In the genomic region with DNA sequence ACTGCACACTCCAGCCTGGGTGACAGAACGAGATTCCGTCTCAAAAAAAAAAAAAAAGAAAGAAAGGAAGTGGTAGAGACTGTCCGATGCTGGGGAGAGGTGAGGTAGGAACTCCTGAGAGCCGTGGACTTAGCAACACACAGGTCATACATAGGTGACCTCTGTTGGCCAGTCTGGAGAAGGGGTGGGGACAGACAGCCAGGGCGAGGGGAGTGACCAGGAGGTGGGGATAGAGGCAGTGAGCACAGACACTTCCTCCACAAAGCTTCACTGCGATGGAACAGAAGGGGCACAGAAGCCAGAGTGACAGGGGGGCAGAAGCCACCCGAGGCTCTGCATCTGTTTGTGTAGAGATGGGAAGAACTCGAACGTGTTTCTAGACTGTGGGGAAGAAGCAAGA, we compare ENCODE assay signal across 10 cellular contexts. TPM values are rescaled to one million over a fixed set of nuclear protein-coding genes. Genes with fewer than 3 reads are reported as not detected.
DNase-seq lines count a peak whose midpoint lies in the region; ATAC-seq lines count a peak whose summit lies in the region.
"Had no signal": no experiment of that assay in that cellular context is flagged by ENCODE, and none has a peak within 500 bp of the region (broad histone marks: within the 10 kb centered on the region; RNA-seq: fewer than 3 reads in every experiment).

No MANE protein-coding gene starts in this region.

- ATAC-seq in activated naive CD8-positive, alpha-beta T cell treated with anti-CD3 and anti-CD28 coated beads, Interleukin-2, amount 50 U/mL, for 24 hours = no peak
- ATAC-seq in left lobe of liver = peak; percentile 90
- ATAC-seq in stimulated activated effector memory CD8-positive, alpha-beta T cell treated with anti-CD3 and anti-CD28 coated beads, Interleukin-12 subunit alpha, Interleukin-12 subunit beta, amount 100 ng/mL, for 72 hours = no peak
- ATAC-seq in GM18870 (IDR thresholded peaks at IDR 0.05; ENCODE audit: unreplicated experiment) = no peak
- ATAC-seq in HG02759 (IDR thresholded peaks at IDR 0.05; ENCODE audit: unreplicated experiment) = no peak
- ATAC-seq in GM18868 (IDR thresholded peaks at IDR 0.05; ENCODE audit: unreplicated experiment) = no peak

- peak overlapping the region; percentile 99 for H3K27ac Mint-ChIP-seq in activated naive CD8-positive, alpha-beta T cell treated with anti-CD3 and anti-CD28 coated beads, Interleukin-2, amount 50 U/mL, for 24 hours
- H3K27ac Mint-ChIP-seq in stimulated activated effector memory CD8-positive, alpha-beta T cell treated with anti-CD3 and anti-CD28 coated beads, Interleukin-12 subunit alpha, Interleukin-12 subunit beta, amount 100 ng/mL, for 72 hours = peak overlapping the region; percentile 88

- H3K4me1 Mint-ChIP-seq in activated naive CD8-positive, alpha-beta T cell treated with anti-CD3 and anti-CD28 coated beads, Interleukin-2, amount 50 U/mL, for 24 hours = peaks cover 99% of the 10 kb centered on the region
- H3K4me1 Mint-ChIP-seq in stimulated activated effector memory CD8-positive, alpha-beta T cell treated with anti-CD3 and anti-CD28 coated beads, Interleukin-12 subunit alpha, Interleukin-12 subunit beta, amount 100 ng/mL, for 72 hours = peaks cover 89% of the 10 kb centered on the region

- H3K9me3 Mint-ChIP-seq in activated naive CD8-positive, alpha-beta T cell treated with anti-CD3 and anti-CD28 coated beads, Interleukin-2, amount 50 U/mL, for 24 hours = no peaks in the 10 kb centered on the region
- no peaks in the 10 kb centered on the region for H3K9me3 Mint-ChIP-seq in stimulated activated effector memory CD8-positive, alpha-beta T cell treated with anti-CD3 and anti-CD28 coated beads, Interleukin-12 subunit alpha, Interleukin-12 subunit beta, amount 100 ng/mL, for 72 hours

- peaks cover 72% of the 10 kb centered on the region for H3K36me3 Mint-ChIP-seq in activated naive CD8-positive, alpha-beta T cell treated with anti-CD3 and anti-CD28 coated beads, Interleukin-2, amount 50 U/mL, for 24 hours (ENCODE audit: low read depth)
- peaks cover 100% of the 10 kb centered on the region for H3K36me3 Mint-ChIP-seq in stimulated activated effector memory CD8-positive, alpha-beta T cell treated with anti-CD3 and anti-CD28 coated beads, Interleukin-12 subunit alpha, Interleukin-12 subunit beta, amount 100 ng/mL, for 72 hours

- no peaks in the 10 kb centered on the region for H3K27me3 Mint-ChIP-seq in activated naive CD8-positive, alpha-beta T cell treated with anti-CD3 and anti-CD28 coated beads, Interleukin-2, amount 50 U/mL, for 24 hours

- peak overlapping the region; percentile 24 for H3K4me3 Mint-ChIP-seq in activated naive CD8-positive, alpha-beta T cell treated with anti-CD3 and anti-CD28 coated beads, Interleukin-2, amount 50 U/mL, for 24 hours
- peak overlapping the region; percentile 47 for H3K4me3 Mint-ChIP-seq in stimulated activated effector memory CD8-positive, alpha-beta T cell treated with anti-CD3 and anti-CD28 coated beads, Interleukin-12 subunit alpha, Interleukin-12 subunit beta, amount 100 ng/mL, for 72 hours

- DNase-seq in M059J (ENCODE audit: low read depth) (peak; percentile 39), left lobe of liver (ENCODE audit: low spot score) (peak; percentile 82)
- DNase-seq in activated naive CD8-positive, alpha-beta T cell treated with anti-CD3 and anti-CD28 coated beads, Interleukin-2, amount 50 U/mL, for 24 hours = no peak
- no peak for DNase-seq in stimulated activated effector memory CD8-positive, alpha-beta T cell treated with anti-CD3 and anti-CD28 coated beads, Interleukin-12 subunit alpha, Interleukin-12 subunit beta, amount 100 ng/mL, for 72 hours (ENCODE audit: low spot score in 2 of 2)
- DNase-seq in stimulated activated CD4-positive, alpha-beta T cell treated with anti-CD3 and anti-CD28 coated beads, Interleukin-12 subunit alpha, Interleukin-12 subunit beta, amount 100 ng/mL, for 4 hours = no peak
- DNase-seq: effector CD8-positive, alpha-beta T cell; OCI-M1 had no signal

RNA-seq across cellular contexts. Expression of a gene that starts 47.1 kb away (rescaled TPM):
- 151 and 320 TPM in 2 replicates for total RNA-seq in M059J (2014; rRNA removed; shearing (Covaris generic))
- total RNA-seq in left lobe of liver = 204 TPM

Comparison
In these comparisons a context has a peak if more than half of its experiments do, and no peak if none do; other contexts are left out.
1. DNase-seq: peak in M059J (single experiment) and left lobe of liver (single experiment); none in activated naive CD8-positive, alpha-beta T cell treated with anti-CD3 and anti-CD28 coated beads, Interleukin-2, amount 50 U/mL, for 24 hours (single experiment), stimulated activated effector memory CD8-positive, alpha-beta T cell treated with anti-CD3 and anti-CD28 coated beads, Interleukin-12 subunit alpha, Interleukin-12 subunit beta, amount 100 ng/mL, for 72 hours (0 of 2) and stimulated activated CD4-positive, alpha-beta T cell treated with anti-CD3 and anti-CD28 coated beads, Interleukin-12 subunit alpha, Interleukin-12 subunit beta, amount 100 ng/mL, for 4 hours (single experiment).